Comparison of ENCODE assay signal across 2 cellular contexts in the genomic region with DNA sequence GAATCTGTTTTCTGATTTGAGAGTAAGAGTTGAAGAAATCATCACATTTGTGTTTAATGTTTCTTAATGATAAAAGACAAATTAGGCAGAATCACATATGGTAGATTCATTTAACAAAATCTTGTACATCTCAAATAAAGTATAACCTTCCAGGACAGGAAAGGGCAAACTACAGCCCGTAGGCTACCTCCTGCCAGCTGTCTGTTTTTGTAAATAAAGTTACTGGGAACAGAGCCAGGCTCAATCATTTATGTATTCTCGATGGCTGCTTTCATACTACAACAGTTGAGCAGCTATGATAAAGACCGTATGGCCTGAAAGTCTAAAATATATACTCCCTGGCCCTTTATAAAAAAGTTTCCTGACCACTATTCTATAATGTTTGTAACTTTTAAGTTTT.
TF ChIP-seq lines count a peak whose summit lies in the region.

No MANE protein-coding gene starts in this region.

TF ChIP-seq in HEK293, 187 proteins besides CTCF, POLR2A, EP300 and RAD21:
- TF ChIP-seq FEZF1 (tag by site-specific recombination; IDR thresholded peaks at IDR 0.05) (0 out of 2 replicates have a peak, but pooled peaks have one; percentile 33), ZNF354C (tag by site-specific recombination; IDR thresholded peaks at IDR 0.05; ENCODE audit: borderline replicate concordance, low read depth) (no peak), ZNF707 (tag by site-specific recombination; IDR thresholded peaks at IDR 0.05) (no peak), YY1 (tag by site-specific recombination; IDR thresholded peaks at IDR 0.05) (no peak), MYNN (tag by site-specific recombination; IDR thresholded peaks at IDR 0.05; ENCODE audit: borderline replicate concordance) (no peak), ZNF19 (tag by site-specific recombination; IDR thresholded peaks at IDR 0.05; ENCODE audit: low read depth) (no peak)

TF ChIP-seq in GM12878, 131 proteins besides CTCF, POLR2A, EP300 and RAD21:
- no peak for TF ChIP-seq NBN (IDR thresholded peaks at IDR 0.05)
- TF ChIP-seq JUNB (IDR thresholded peaks at IDR 0.05): peak; percentile 23; the same call in 1 of the 2 replicates
TF ChIP-seq in GM12878: peak in this region for 1.
